Comparison of ENCODE assay signal across 14 cellular contexts in the genomic region with DNA sequence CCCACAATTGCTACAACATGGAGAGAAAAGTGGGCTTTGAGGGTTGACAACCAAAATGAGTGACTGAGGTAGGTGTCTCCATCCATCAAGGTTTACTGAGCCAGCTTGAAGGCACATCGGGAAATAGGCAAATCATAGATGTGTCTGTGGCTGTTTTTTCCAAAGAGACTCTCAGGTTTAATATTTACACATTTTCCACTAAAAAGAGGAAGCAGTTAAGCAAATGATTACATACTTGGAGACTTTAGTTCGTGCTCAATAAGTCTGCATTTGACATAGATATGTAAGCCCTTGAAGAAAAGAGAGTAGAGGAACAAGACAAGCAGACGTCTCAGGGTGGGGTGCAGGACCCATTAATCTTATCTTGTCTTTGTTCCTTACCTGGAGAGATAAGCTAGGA.
"Had no signal": no experiment of that assay in that cellular context is flagged by ENCODE, and none has a peak within 500 bp of the region (broad histone marks: within the 10 kb centered on the region; RNA-seq: fewer than 3 reads in every experiment).

No MANE protein-coding gene starts in this region.

- H3K4me3 Mint-ChIP-seq: activated CD8-positive, alpha-beta T cell treated with anti-CD3 and anti-CD28 coated beads, Interleukin-2, amount 10 ng/mL, durations not matched to agents 7 days and 5 days; stimulated activated naive CD8-positive, alpha-beta T cell treated with anti-CD3 and anti-CD28 coated beads, Interleukin-15, amount 100 ng/mL, for 72 hours; T-helper 2 cell treated with Interferon-gamma antibody and Interleukin-4, amounts not matched to agents 5 μg/mL and 100 μg/mL, for 36 hours had no signal

- H3K9me3 Mint-ChIP-seq: stimulated activated naive CD8-positive, alpha-beta T cell treated with anti-CD3 and anti-CD28 coated beads, Interleukin-15, amount 100 ng/mL, for 72 hours; T-helper 2 cell treated with Interferon-gamma antibody and Interleukin-4, amounts not matched to agents 5 μg/mL and 100 μg/mL, for 36 hours had no signal

- H3K27ac Mint-ChIP-seq: activated CD8-positive, alpha-beta T cell treated with anti-CD3 and anti-CD28 coated beads, Interleukin-2, amount 10 ng/mL, durations not matched to agents 7 days and 5 days; T-helper 2 cell treated with Interferon-gamma antibody and Interleukin-4, amounts not matched to agents 5 μg/mL and 100 μg/mL, for 36 hours had no signal

- H3K4me1 Mint-ChIP-seq: stimulated activated naive CD8-positive, alpha-beta T cell treated with anti-CD3 and anti-CD28 coated beads, Interleukin-15, amount 100 ng/mL, for 72 hours had no signal

- ATAC-seq: activated CD8-positive, alpha-beta T cell treated with anti-CD3 and anti-CD28 coated beads, Interleukin-2, amount 10 ng/mL, durations not matched to agents 7 days and 5 days; stimulated activated naive CD8-positive, alpha-beta T cell treated with anti-CD3 and anti-CD28 coated beads, Interleukin-15, amount 100 ng/mL, for 72 hours; upper lobe of right lung had no signal

- DNase-seq: activated CD4-positive, alpha-beta T cell treated with anti-CD3 and anti-CD28 coated beads for 48 hours; activated CD8-positive, alpha-beta memory T cell treated with anti-CD3 and anti-CD28 coated beads, Interleukin-2, amount 50 U/mL, for 48 hours; activated CD8-positive, alpha-beta T cell treated with anti-CD3 and anti-CD28 coated beads, Interleukin-2, amount 10 ng/mL, durations not matched to agents 7 days and 5 days; activated naive CD4-positive, alpha-beta T cell; foreskin melanocyte; midbrain; pancreas; stimulated activated CD4-positive, alpha-beta T cell treated with anti-CD3 and anti-CD28 coated beads, Interleukin-12 subunit alpha, Interleukin-12 subunit beta, amount 100 ng/mL, for 4 hours; stimulated activated naive CD8-positive, alpha-beta T cell treated with anti-CD3 and anti-CD28 coated beads, Interleukin-15, amount 100 ng/mL, for 72 hours; testis; upper lobe of right lung; WERI-Rb-1 had no signal

- H3K36me3 ChIP-seq: cardiac muscle cell, pancreas, upper lobe of right lung, WERI-Rb-1 had no signal

- H3K4me3 ChIP-seq: cardiac muscle cell, pancreas, testis, upper lobe of right lung had no signal

- H3K27me3 Mint-ChIP-seq: stimulated activated naive CD8-positive, alpha-beta T cell treated with anti-CD3 and anti-CD28 coated beads, Interleukin-15, amount 100 ng/mL, for 72 hours had no signal

- H3K27me3 ChIP-seq: pancreas, testis, upper lobe of right lung had no signal

- H3K4me1 ChIP-seq: pancreas, testis, upper lobe of right lung had no signal

- H3K27ac ChIP-seq: cardiac muscle cell, pancreas, testis, upper lobe of right lung, WERI-Rb-1 had no signal
